9 cellular contexts compared by ENCODE assay signal in the genomic region with DNA sequence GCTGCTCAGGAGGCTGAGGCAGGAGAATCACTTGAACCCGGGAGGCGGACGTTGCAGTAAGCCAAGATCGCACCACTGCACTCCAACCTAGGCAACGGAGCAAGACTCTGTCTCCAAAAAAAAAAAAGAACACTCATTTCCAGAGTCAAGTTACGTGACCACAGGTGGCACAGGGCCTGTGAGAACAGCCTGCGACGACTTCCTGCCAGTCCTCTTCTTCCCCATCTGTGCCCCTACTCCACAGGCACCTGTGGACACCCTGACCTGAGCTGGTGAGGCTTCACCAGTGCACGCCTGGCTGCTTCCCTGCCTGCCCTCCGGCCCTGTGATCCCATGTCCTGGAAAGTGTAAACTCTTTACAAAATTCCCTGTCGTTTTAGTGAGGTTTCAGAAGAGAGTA.
DNase-seq lines count a peak whose midpoint lies in the region; ATAC-seq lines count a peak whose summit lies in the region.
"Had no signal": no experiment of that assay in that cellular context is flagged by ENCODE, and none has a peak within 500 bp of the region (broad histone marks: within the 10 kb centered on the region; RNA-seq: fewer than 3 reads in every experiment).

No MANE protein-coding gene starts in this region.

- peak; percentile 28 for DNase-seq in COLO668 (lab: John Stamatoyannopoulos, UW; ENCODE audit: unreplicated experiment)
- DNase-seq in Jurkat, Clone E6-1 (ENCODE audit: low read depth, low spot score) = peak; percentile 71
- DNase-seq in central memory CD4-positive, alpha-beta T cell = peak; percentile 52
- no peak for DNase-seq in AG20443 (ENCODE audit: low spot score)
- no peak for DNase-seq in SHP77 (lab: John Stamatoyannopoulos, UW)
- no peak for DNase-seq in HuH-7.5 (ENCODE audit: low spot score)
- DNase-seq: activated CD8-positive, alpha-beta memory T cell treated with anti-CD3 and anti-CD28 coated beads for 24 hours had no signal

- no peak overlapping the region for H3K4me3 ChIP-seq in Jurkat, Clone E6-1 (ENCODE audit: low read length)

- ATAC-seq in GM21367 (IDR thresholded peaks at IDR 0.05; ENCODE audit: unreplicated experiment) = peak; percentile 42
- ATAC-seq in GM19023 (IDR thresholded peaks at IDR 0.05; ENCODE audit: unreplicated experiment) = no peak

Comparison
In these comparisons a context has a peak if more than half of its experiments do, and no peak if none do; other contexts are left out.
1. DNase-seq: peak in COLO668 (single experiment), Jurkat, Clone E6-1 (single experiment) and central memory CD4-positive, alpha-beta T cell (single experiment); none in AG20443 (single experiment), SHP77 (0 of 2) and HuH-7.5 (single experiment).